In the genomic region with DNA sequence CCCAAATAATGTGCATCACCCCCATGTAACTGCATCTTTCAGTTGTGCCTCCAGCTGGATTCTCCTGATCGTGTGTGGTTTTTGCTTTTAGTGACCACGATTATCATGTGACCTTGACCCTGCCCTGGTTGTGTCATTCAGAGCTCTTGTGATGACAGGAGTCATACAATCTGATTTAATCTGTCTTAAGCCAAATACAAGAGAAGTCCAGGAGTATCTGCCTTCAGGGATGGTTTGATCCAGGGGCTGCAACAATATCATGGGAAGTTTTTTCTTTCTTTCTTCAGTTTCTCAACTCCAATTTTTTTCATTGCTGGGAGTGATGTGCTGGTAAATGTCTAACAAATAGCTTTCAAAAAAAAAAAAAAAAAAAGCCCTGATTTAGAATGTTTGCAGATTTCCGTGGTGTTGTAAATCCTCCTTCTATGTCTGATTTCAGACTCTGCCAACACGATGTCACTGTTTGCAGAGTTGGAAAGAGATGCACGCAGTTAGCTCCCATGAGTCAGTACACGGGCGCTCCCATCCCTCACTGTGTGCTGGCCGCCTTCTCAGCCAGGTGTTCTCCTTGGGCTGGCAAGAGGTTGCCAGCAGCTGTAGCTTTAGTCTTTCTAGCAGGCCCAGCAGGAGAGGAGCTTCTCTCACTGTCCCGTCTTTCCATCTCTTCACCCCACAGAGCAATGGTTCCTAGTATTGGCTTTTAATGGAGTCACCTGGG, we compare ENCODE assay signal across 31 cellular contexts.
"Had no signal": no experiment of that assay in that cellular context is flagged by ENCODE, and none has a peak within 500 bp of the region (broad histone marks: within the 10 kb centered on the region; RNA-seq: fewer than 3 reads in every experiment).

No MANE protein-coding gene starts in this region.

- DNase-seq: activated CD4-positive, alpha-beta T cell treated with anti-CD3 and anti-CD28 coated beads for 36 hours; activated CD4-positive, alpha-beta T cell treated with anti-CD3 and anti-CD28 coated beads, Interleukin-2, amount 10 ng/mL, durations not matched to agents 7 days and 5 days; activated CD4-positive, alpha-beta T cell treated with anti-CD3 and anti-CD28 coated beads, Interleukin-2, amount 50 U/mL, for 48 hours; activated CD8-positive, alpha-beta T cell treated with anti-CD3 and anti-CD28 coated beads, Interleukin-2, amount 10 ng/mL, durations not matched to agents 7 days and 5 days; activated gamma-delta T cell treated with Interleukin-2 at 50 U/mL for 16 hours; activated naive CD4-positive, alpha-beta T cell treated with anti-CD3 and anti-CD28 coated beads for 36 hours; activated T-cell treated with anti-CD3 and anti-CD28 coated beads, Interleukin-2, amount 50 U/mL, for 24 hours; adrenal gland; body of pancreas; IMR-90; Karpas-422; KBM-7; NCI-H1092 treated with DMSO at 0.1 percent for 48 hours; NCI-H1417; NCI-H146; NCI-H187; NCI-H2029 treated with DMSO at 0.1 percent for 48 hours; NCI-H2107; NCI-H2171; NCI-H226; NCI-H524 treated with DMSO at 0.1 percent for 48 hours; OCI-M1; Right ventricle myocardium superior; SJCRH30 had no signal

- H3K9me3 ChIP-seq: adrenal gland, body of pancreas, breast epithelium, SJCRH30 had no signal

- H3K27ac ChIP-seq: adrenal gland, body of pancreas, breast epithelium, SJCRH30, SK-N-MC had no signal

- H3K4me1 ChIP-seq: adrenal gland, body of pancreas, breast epithelium had no signal

- FAIRE-seq: astrocyte, TTC549 had no signal

- ATAC-seq: activated CD4-positive, alpha-beta T cell treated with anti-CD3 and anti-CD28 coated beads for 36 hours; activated CD4-positive, CD25-positive, alpha-beta regulatory T cell treated with anti-CD3 and anti-CD28 coated beads, Interleukin-2, amount 50 U/mL, for 24 hours; activated CD8-positive, alpha-beta T cell treated with anti-CD3 and anti-CD28 coated beads, Interleukin-2, amount 10 ng/mL, durations not matched to agents 7 days and 5 days; activated naive CD4-positive, alpha-beta T cell treated with anti-CD3 and anti-CD28 coated beads, Interleukin-2, amount 50 U/mL, for 72 hours; body of pancreas; WTC11 had no signal

- H3K27me3 ChIP-seq: adrenal gland, body of pancreas, breast epithelium, SJCRH30 had no signal

- H3K4me3 ChIP-seq: adrenal gland, body of pancreas, breast epithelium, SJCRH30, SK-N-MC had no signal

- H3K36me3 ChIP-seq: adrenal gland, breast epithelium, SJCRH30 had no signal
